ENCODE assay signal across 8 cellular contexts in the genomic region with DNA sequence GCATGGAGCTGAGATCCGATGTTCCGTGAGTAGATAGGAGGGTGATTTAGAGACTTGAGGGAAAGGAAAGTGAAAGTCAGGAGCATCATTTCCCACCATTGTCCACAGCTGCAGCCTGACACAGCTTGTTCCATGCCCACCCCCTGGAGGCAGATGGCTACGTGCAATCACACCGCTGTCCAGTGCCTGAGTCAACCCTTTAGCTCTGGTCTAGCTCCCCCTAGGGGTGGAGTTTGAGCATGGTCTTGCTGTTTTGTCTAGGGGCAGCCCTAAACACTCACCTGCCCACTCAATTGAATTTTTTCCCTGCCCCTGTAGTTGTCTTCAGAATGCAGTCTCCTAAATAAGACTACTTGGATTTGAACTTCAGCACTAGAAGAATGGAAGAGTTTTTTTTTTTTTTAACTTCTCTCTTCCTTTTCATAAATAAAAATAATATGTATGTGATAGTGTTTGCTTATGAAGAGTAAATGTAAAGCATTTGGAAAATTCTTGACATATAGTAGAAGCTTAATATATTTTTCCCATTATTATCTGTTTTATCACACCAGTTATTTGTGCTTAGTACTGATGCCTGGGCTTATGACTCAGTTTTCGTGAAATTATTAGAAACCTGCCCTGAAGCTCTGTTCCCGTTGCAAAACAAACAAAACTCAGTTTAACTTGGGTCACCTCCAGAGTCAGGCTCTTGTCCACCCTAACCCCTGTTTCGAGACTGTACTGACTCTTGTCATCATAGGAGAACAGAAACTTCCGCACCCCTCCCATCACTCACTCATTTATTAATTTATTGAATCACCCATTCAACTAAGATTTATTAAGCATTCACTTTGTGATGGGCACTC.
DNase-seq lines count a peak whose midpoint lies in the region; ATAC-seq, FAIRE-seq and TF ChIP-seq lines count a peak whose summit lies in the region.

No MANE protein-coding gene starts in this region.

- H4K20me1 ChIP-seq in H1 (replicated peaks in 1 of 2; ENCODE audit: control insufficient read depth in 1 of 2, insufficient read depth in 2 of 2, low read length in 2 of 2): no peaks in the 10 kb centered on the region

- ATAC-seq in GM21825 (IDR thresholded peaks at IDR 0.05; ENCODE audit: unreplicated experiment): peak; percentile 86

- H3K79me1 ChIP-seq in H1 (ENCODE audit: low read depth, low read length): no peaks in the 10 kb centered on the region

- H4K5ac ChIP-seq in H1 (ENCODE audit: insufficient read length, low read depth, low read length): no peak overlapping the region

- H3K36me3 ChIP-seq in H1 (ENCODE audit: control insufficient read depth in 2 of 4, insufficient read depth in 4 of 4, low read length in 3 of 4): 0 out of 8 replicates have a peak, but pooled peaks cover 0 to 2% (median 0%) of the 10 kb centered on the region in 4 experiments
- H3K36me3 ChIP-seq in vagina: no peaks in the 10 kb centered on the region

- no peaks in the 10 kb centered on the region for H3K27me3 ChIP-seq in H1 (replicated peaks in 1 of 4; ENCODE audit: control insufficient read depth in 3 of 4, extremely low read depth in 1 of 4, insufficient read depth in 3 of 4, low read length in 3 of 4)
- H3K27me3 ChIP-seq in vagina: no peaks in the 10 kb centered on the region

- H2BK15ac ChIP-seq in H1 (ENCODE audit: low read length): no peak overlapping the region

- no peak overlapping the region for H3K9ac ChIP-seq in H1 (replicated peaks in 1 of 4; ENCODE audit: extremely low read depth in 1 of 4, low read depth in 3 of 4, low read length in 3 of 4)

- peak; percentile 91 for FAIRE-seq in H1 (lab: Jason Lieb, UNC)

- no peak overlapping the region for H3K4ac ChIP-seq in H1 (replicated peaks; ENCODE audit: insufficient read length, low read depth, low read length)

- CTCF ChIA-PET in RWPE1 (lab: Yijun Ruan, JAX) (interaction anchor here (0.6 to 1.4 kb wide), 10 partner anchors 14 to 765 kb away, joined by 3 to 7 read pairs (median 3); no protein-coding TSS in a partner anchor), H1 (lab: Charles Lee; ENCODE audit: partially characterized antibody) (interaction anchor here (0.6 to 2.6 kb wide), 67 partner anchors 8 to 867 kb away, joined by 3 to 36 read pairs (median 3); partner anchors contain the start of gene MAFB)

- no peaks in the 10 kb centered on the region for H3K23me2 ChIP-seq in H1 (ENCODE audit: low read depth, low read length)

- no peak overlapping the region for H2BK5ac ChIP-seq in H1 (ENCODE audit: low read depth, low read length)

- peak; percentile 53 for DNase-seq in activated CD4-positive, alpha-beta T cell treated with anti-CD3 and anti-CD28 coated beads for 48 hours
- no peak for DNase-seq in activated CD4-positive, alpha-beta T cell treated with anti-CD3 and anti-CD28 coated beads, Interleukin-2, amount 50 U/mL, for 4 hours
- DNase-seq in RWPE1 (ENCODE audit: low spot score): peak; percentile 57
- peak; percentile 62 to 88 for DNase-seq in H1 (ENCODE audit: low read depth in 1 of 2, low spot score in 2 of 2)
- peak; percentile 86 for DNase-seq in medulla oblongata (ENCODE audit: extremely low spot score)
- DNase-seq in vagina (ENCODE audit: extremely low spot score in 2 of 2): no peak

- no peaks in the 10 kb centered on the region; a peak in 1 of 7 replicates for H3K4me1 ChIP-seq in H1 (replicated peaks in 1 of 4; ENCODE audit: control insufficient read depth in 3 of 4, insufficient read depth in 4 of 4, low read length in 3 of 4)
- H3K4me1 ChIP-seq in vagina: peaks cover 8% of the 10 kb centered on the region

- TF ChIP-seq CTCF in LNCAP (IDR thresholded peaks at IDR 0.05) (peak; percentile 91), RWPE1 (conservative IDR thresholded peaks at IDR 0.05; ENCODE audit: low read depth) (peak; percentile 67), H1 (IDR thresholded peaks at IDR 0.05; ENCODE audit: control extremely low read depth in 1 of 3, insufficient read depth in 1 of 3, low read depth in 1 of 3, low read length in 3 of 3) (peak; percentile 95 to 98 (median 96)), vagina (IDR thresholded peaks at IDR 0.05) (peak; percentile 45 to 62 (median 55))

- H3K9me3 ChIP-seq in H1 (ENCODE audit: insufficient read depth in 2 of 2, low read depth in 1 of 2, low read length in 1 of 2): no peaks in the 10 kb centered on the region
- no peaks in the 10 kb centered on the region for H3K9me3 ChIP-seq in vagina

- no peak overlapping the region for H2AFZ ChIP-seq in H1 (ENCODE audit: low read length)

- peak; percentile 87 to 90 for TF ChIP-seq RAD21 in H1 (IDR thresholded peaks at IDR 0.05 in 1 of 2, conservative IDR thresholded peaks at IDR 0.05 in 1 of 2; ENCODE audit: low read depth in 2 of 2, low read length in 2 of 2)

- no peak overlapping the region for H3K23ac ChIP-seq in H1 (ENCODE audit: insufficient read length)

- intact Hi-C loops in vagina (cut with DNase I): no loop called here

- no peak for TF ChIP-seq EP300 in H1 (IDR thresholded peaks at IDR 0.05; ENCODE audit: borderline replicate concordance in 1 of 2, low read depth in 2 of 2, low read length in 2 of 2)

- H3K14ac ChIP-seq in H1 (ENCODE audit: insufficient read length): no peak overlapping the region

- H3K4me3 ChIP-seq in H1 (ENCODE audit: extremely low read depth in 1 of 4, insufficient read depth in 2 of 4, low read depth in 3 of 4, low read length in 4 of 4) (no peak overlapping the region), vagina (no peak overlapping the region)

- H3K18ac ChIP-seq in H1 (ENCODE audit: extremely low read depth, low read length): no peak overlapping the region

- no peak overlapping the region for H2BK12ac ChIP-seq in H1 (ENCODE audit: low read depth, low read length)

- no peak overlapping the region for H3K56ac ChIP-seq in H1 (replicated peaks; ENCODE audit: insufficient read length, low read depth, low read length)

- H2AK5ac ChIP-seq in H1 (ENCODE audit: low read depth, low read length): no peak overlapping the region

- H2BK120ac ChIP-seq in H1 (replicated peaks; ENCODE audit: low read depth, low read length): no peak overlapping the region

- H4K91ac ChIP-seq in H1 (replicated peaks; ENCODE audit: insufficient read length, low read length): no peak overlapping the region

- TF ChIP-seq POLR2A in H1 (IDR thresholded peaks at IDR 0.05; ENCODE audit: control extremely low read depth in 1 of 2, low read depth in 2 of 2, low read length in 2 of 2) (no peak), vagina (IDR thresholded peaks at IDR 0.05) (no peak)

- POLR2A ChIA-PET in RWPE1 (lab: Yijun Ruan, JAX; ENCODE audit: low non-redundant PET) (no interaction called here), H1 (lab: Charles Lee; ENCODE audit: partially characterized antibody) (no interaction called here)

- WGBS in H1 (ENCODE audit: extremely low coverage in 1 of 2, insufficient coverage in 1 of 2, insufficient read length in 1 of 2, insufficient replicate concordance in 2 of 2, low coverage in 1 of 2, low lambda C conversion rate in 2 of 2, missing lambda C conversion rate in 1 of 2), 2 experiments: 78% methylated on average over 8 of the region's 8 CpGs; no CpG with 5 or more reads in 1 of the 2 experiments

- no peak overlapping the region for H3K27ac ChIP-seq in RWPE1
- H3K27ac ChIP-seq in H1 (ENCODE audit: low read depth, low read length): no peak overlapping the region
- no peak overlapping the region for H3K27ac ChIP-seq in vagina

- H4K8ac ChIP-seq in H1 (ENCODE audit: extremely low read depth, insufficient read depth, low read length): no peak overlapping the region

- no peaks in the 10 kb centered on the region for H3K79me2 ChIP-seq in H1 (ENCODE audit: control insufficient read depth in 1 of 2, insufficient read depth in 2 of 2, low read length in 2 of 2)

- no peak overlapping the region for H3K4me2 ChIP-seq in H1 (ENCODE audit: insufficient read depth in 1 of 2, low read depth in 2 of 2, low read length in 2 of 2)

- no peak overlapping the region for H2BK20ac ChIP-seq in H1 (ENCODE audit: low read length)

TF ChIP-seq in H1, 55 proteins besides CTCF, POLR2A, EP300 and RAD21:
- 0 out of 4 replicates have a peak, but pooled peaks of 1 of the 2 experiments have one; percentile 43 for TF ChIP-seq HDAC2 (IDR thresholded peaks at IDR 0.05; ENCODE audit: borderline replicate concordance in 1 of 2, low read depth in 2 of 2, low read length in 2 of 2)
- peak; percentile 31; the same call in 1 of the 2 replicates for TF ChIP-seq MAX (IDR thresholded peaks at IDR 0.05)
- TF ChIP-seq MAFK (IDR thresholded peaks at IDR 0.05; ENCODE audit: low read depth, low read length): peak; percentile 50; the same call in 1 of the 2 replicates
- peak; percentile 76 for TF ChIP-seq BACH1 (IDR thresholded peaks at IDR 0.05; ENCODE audit: low read length)
- no peak for TF ChIP-seq TBP (IDR thresholded peaks at IDR 0.05; ENCODE audit: low read depth, low read length)

Comparison
In these comparisons a context has a peak if more than half of its experiments do, and no peak if none do; other contexts are left out.
1. DNase-seq: peak in activated CD4-positive, alpha-beta T cell treated with anti-CD3 and anti-CD28 coated beads for 48 hours (single experiment), RWPE1 (single experiment), H1 (2 of 2) and medulla oblongata (single experiment); none in activated CD4-positive, alpha-beta T cell treated with anti-CD3 and anti-CD28 coated beads, Interleukin-2, amount 50 U/mL, for 4 hours (0 of 2) and vagina (0 of 2).
2. Peak in every context shown above with its lines, with median percentiles within 50 percentile points of each other: CTCF ChIP-seq.